ENCODE assay signal across 13 cellular contexts in genomic region chr10:101222683-101223273, GRCh38. TPM values are rescaled to one million over a fixed set of nuclear protein-coding genes. Genes with fewer than 3 reads are reported as not detected.
DNase-seq lines count a peak whose midpoint lies in the region; ATAC-seq, FAIRE-seq and TF ChIP-seq lines count a peak whose summit lies in the region.
"Had no signal": no experiment of that assay in that cellular context is flagged by ENCODE, and none has a peak within 500 bp of the region (broad histone marks: within the 10 kb centered on the region; RNA-seq: fewer than 3 reads in every experiment).

No MANE protein-coding gene starts in this region.

- H3K27ac ChIP-seq in PC-3 (ENCODE audit: low read length) (no peak overlapping the region), fibroblast of lung (ENCODE audit: insufficient read depth, low read length) (no peak overlapping the region), pancreas (no peak overlapping the region)
- H3K27ac ChIP-seq: SJSA1 had no signal

- no peaks in the 10 kb centered on the region for H4K20me1 ChIP-seq in PC-3 (ENCODE audit: low read length)
- no peaks in the 10 kb centered on the region for H4K20me1 ChIP-seq in fibroblast of lung (ENCODE audit: control insufficient read depth, extremely low read depth, insufficient read depth, low read length)

- H2AFZ ChIP-seq in PC-3 (ENCODE audit: low read length) (0 out of 2 replicates have a peak overlapping the region, but pooled peaks have one; percentile 22), fibroblast of lung (ENCODE audit: low read length) (no peak overlapping the region)

- BruUV-seq in PC-3 (replicated peaks; lab: Mats Ljungman, UMichigan), result no TSS peak

- H3K9me2 ChIP-seq in PC-3 (replicated peaks; ENCODE audit: low read length), result no peaks in the 10 kb centered on the region

- H3K36me3 Mint-ChIP-seq in activated CD4-positive, alpha-beta T cell treated with anti-CD3 and anti-CD28 coated beads for 36 hours (ENCODE audit: low read depth), result no peaks in the 10 kb centered on the region

- no peak for FAIRE-seq in pancreas (lab: Jason Lieb, UNC)
- FAIRE-seq: G401.6 had no signal

- peaks cover 100% of the 10 kb centered on the region for H3K27me3 ChIP-seq in PC-3 (ENCODE audit: low read length)
- peaks cover 87% of the 10 kb centered on the region for H3K27me3 ChIP-seq in fibroblast of lung (ENCODE audit: control insufficient read depth, insufficient read depth, low read length)
- peaks cover 0 to 60% (median 24%) of the 10 kb centered on the region in 4 donors for H3K27me3 ChIP-seq in pancreas

- intact Hi-C loops in PC-3 (cut with micrococcal nuclease) (no loop called here), pancreas (cut with DNase I) (no loop called here)
- intact Hi-C loops in activated CD4-positive, alpha-beta T cell treated with anti-CD3 and anti-CD28 coated beads for 36 hours (cut with DNase I, micrococcal nuclease), result loop anchor here in 1 of 2 experiments (5.0 to 10.0 kb wide), 2 partner anchors 398 to 475 kb away; partner anchors contain the start of gene PAX2

- ATAC-seq in PC-3 (0 out of 2 replicates have a peak, but pooled peaks have one; percentile 18), pancreas (peak in 3 of 4 donors; percentile 24 to 37 (median 36)), GM21717 (IDR thresholded peaks at IDR 0.05; ENCODE audit: unreplicated experiment) (no peak), GM19463 (IDR thresholded peaks at IDR 0.05; ENCODE audit: unreplicated experiment) (no peak)
- ATAC-seq in activated CD4-positive, alpha-beta T cell treated with anti-CD3 and anti-CD28 coated beads for 36 hours, result no peak

- H3K79me2 ChIP-seq in PC-3 (ENCODE audit: low read length) (no peaks in the 10 kb centered on the region), fibroblast of lung (ENCODE audit: control insufficient read depth, insufficient read depth, low read length) (no peaks in the 10 kb centered on the region)

- no peaks in the 10 kb centered on the region for H3F3A ChIP-seq in PC-3 (ENCODE audit: low read length, unreplicated experiment)

- H3K4me1 Mint-ChIP-seq in activated CD4-positive, alpha-beta T cell treated with anti-CD3 and anti-CD28 coated beads for 36 hours, result peaks cover 36% of the 10 kb centered on the region

- H3K4me1 ChIP-seq in PC-3 (ENCODE audit: insufficient read depth, low read length), result peaks cover 4% of the 10 kb centered on the region
- H3K4me1 ChIP-seq in fibroblast of lung (ENCODE audit: control insufficient read depth, extremely low read depth, insufficient read depth, low read length), result no peaks in the 10 kb centered on the region
- H3K4me1 ChIP-seq in pancreas, result peaks cover 0 to 15% (median 8%) of the 10 kb centered on the region in 3 donors
- H3K4me1 ChIP-seq: HAP-1 had no signal

- no peaks in the 10 kb centered on the region for H3K9me3 Mint-ChIP-seq in activated CD4-positive, alpha-beta T cell treated with anti-CD3 and anti-CD28 coated beads for 36 hours (ENCODE audit: low read depth)

- no peaks in the 10 kb centered on the region for H3K36me3 ChIP-seq in PC-3 (ENCODE audit: low read depth, low read length)
- no peaks in the 10 kb centered on the region for H3K36me3 ChIP-seq in fibroblast of lung (ENCODE audit: control insufficient read depth, insufficient read depth, low read length)
- H3K36me3 ChIP-seq in pancreas, result no peaks in the 10 kb centered on the region
- H3K36me3 ChIP-seq: HAP-1, SJSA1 had no signal

- CTCF ChIA-PET in PC-3 (lab: Charles Lee), result no interaction called here
- CTCF ChIA-PET in activated CD4-positive, alpha-beta T cell treated with anti-CD3 and anti-CD28 coated beads for 36 hours (lab: Charles Lee), result interaction anchor here (0.6 to 2.4 kb wide), 10 partner anchors 9 to 490 kb away, joined by 3 to 14 read pairs (median 4); no protein-coding TSS in a partner anchor

- H3K4me3 Mint-ChIP-seq in activated CD4-positive, alpha-beta T cell treated with anti-CD3 and anti-CD28 coated beads for 36 hours, result no peak overlapping the region

- no peak overlapping the region for H3K9ac ChIP-seq in PC-3 (ENCODE audit: low read length)
- H3K9ac ChIP-seq in fibroblast of lung (ENCODE audit: insufficient read depth, low read length), result no peak overlapping the region

- H3K27ac Mint-ChIP-seq in activated CD4-positive, alpha-beta T cell treated with anti-CD3 and anti-CD28 coated beads for 36 hours, result no peak overlapping the region

- DNase-seq in CD1c-positive myeloid dendritic cell (ENCODE audit: extremely low spot score), result peak; percentile 51
- no peak for DNase-seq in PC-3
- no peak for DNase-seq in fibroblast of lung (ENCODE audit: low read depth in 2 of 2)
- no peak for DNase-seq in pancreas
- no peak for DNase-seq in LoVo (ENCODE audit: low spot score)
- no peak for DNase-seq in activated CD4-positive, alpha-beta T cell treated with anti-CD3 and anti-CD28 coated beads for 36 hours

- 3% methylated on average over 42 of the region's 42 CpGs for WGBS in pancreas, 2 donors

- POLR2A ChIA-PET in PC-3 (lab: Charles Lee; ENCODE audit: unreplicated experiment), result no interaction called here
- POLR2A ChIA-PET in activated CD4-positive, alpha-beta T cell treated with anti-CD3 and anti-CD28 coated beads for 36 hours (lab: Charles Lee), result no interaction called here

- peak overlapping the region; percentile 79 for H3K4me2 ChIP-seq in PC-3 (ENCODE audit: low read length)
- peak overlapping the region; percentile 71 for H3K4me2 ChIP-seq in fibroblast of lung (ENCODE audit: extremely low read depth, insufficient read depth, low read length)

- peaks cover 83% of the 10 kb centered on the region for H3K27me3 Mint-ChIP-seq in activated CD4-positive, alpha-beta T cell treated with anti-CD3 and anti-CD28 coated beads for 36 hours

- no peak for TF ChIP-seq CTCF in PC-3 (conservative IDR thresholded peaks at IDR 0.05; ENCODE audit: low read depth, low read length)
- TF ChIP-seq CTCF in fibroblast of lung (conservative IDR thresholded peaks at IDR 0.05 in 1 of 2, IDR thresholded peaks at IDR 0.05 in 1 of 2; ENCODE audit: low read depth in 1 of 2, low read length in 2 of 2), result no peak
- no peak for TF ChIP-seq CTCF in pancreas (IDR thresholded peaks at IDR 0.05)

- peak overlapping the region; percentile 61 for H3K4me3 ChIP-seq in PC-3 (ENCODE audit: low read length)
- peak overlapping the region in 3 of 4 experiments; percentile 26 to 44 (median 31) for H3K4me3 ChIP-seq in fibroblast of lung (replicated peaks in 1 of 4; ENCODE audit: control extremely low read depth in 1 of 4, insufficient read depth in 1 of 4, low read depth in 3 of 4, low read length in 4 of 4)
- peak overlapping the region in 3 of 4 donors; percentile 8 to 41 (median 32) for H3K4me3 ChIP-seq in pancreas
- H3K4me3 ChIP-seq: HAP-1, SJSA1 had no signal

- no peaks in the 10 kb centered on the region for H3K9me3 ChIP-seq in PC-3 (ENCODE audit: low read length)
- no peaks in the 10 kb centered on the region for H3K9me3 ChIP-seq in fibroblast of lung (ENCODE audit: control insufficient read depth, insufficient read depth, low read depth, low read length)
- no peaks in the 10 kb centered on the region for H3K9me3 ChIP-seq in pancreas
- H3K9me3 ChIP-seq: HAP-1 had no signal

RNA-seq across cellular contexts. Expression of gene LBX1, which starts 6.5 kb away (rescaled TPM):
- total RNA-seq in PC-3 (2014; rRNA removed), result not detected in 2 replicates
- under 0.01 TPM in 2 replicates for total RNA-seq in fibroblast of lung
- 0.01 TPM in 1 of 2 replicates, not detected in the other for polyA plus RNA-seq in fibroblast of lung
- 0.03 TPM in 1 of 2 replicates, not detected in the other for polyA plus RNA-seq in fibroblast of lung (2012)
- polyA minus RNA-seq in fibroblast of lung (ENCODE audit: low replicate concordance), result not detected in 2 replicates
- not detected for total RNA-seq in pancreas
- polyA plus RNA-seq in pancreas, result not detected
- not detected for total RNA-seq in activated CD4-positive, alpha-beta T cell treated with anti-CD3 and anti-CD28 coated beads for 36 hours
- total RNA-seq: M059J, SJSA1 had no signal
- polyA plus RNA-seq: adipose tissue had no signal

Comparison
In these comparisons a context has a peak if more than half of its experiments do, and no peak if none do; other contexts are left out.
1. ATAC-seq: peak in PC-3 (single experiment) and pancreas (3 of 4); none in GM21717 (single experiment), activated CD4-positive, alpha-beta T cell treated with anti-CD3 and anti-CD28 coated beads for 36 hours (single experiment) and GM19463 (single experiment).
2. Peak in every context shown above with its lines, with median percentiles within 50 percentile points of each other: H3K4me3 ChIP-seq.